ENCODE assay signal across 10 cellular contexts in the genomic region with DNA sequence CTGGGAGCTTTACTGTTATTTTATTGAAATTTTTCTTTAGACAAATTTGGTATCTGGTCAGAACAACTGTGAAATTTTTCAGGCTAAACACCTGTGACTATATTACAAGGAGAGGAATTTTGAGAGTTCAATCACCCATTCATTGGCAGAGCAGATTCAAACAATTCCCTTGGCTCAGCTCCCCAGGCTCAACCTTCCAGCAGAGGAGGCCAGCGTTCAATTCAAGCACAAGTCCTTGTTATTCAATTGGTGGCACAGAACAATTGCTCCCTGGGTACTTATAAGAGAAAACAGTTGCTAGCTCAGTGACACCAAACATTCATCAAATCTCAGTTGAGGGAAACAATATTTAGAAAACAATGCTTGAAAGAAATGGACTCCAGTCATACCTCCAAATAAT.
DNase-seq lines count a peak whose midpoint lies in the region; FAIRE-seq and TF ChIP-seq lines count a peak whose summit lies in the region.
"Had no signal": no experiment of that assay in that cellular context is flagged by ENCODE, and none has a peak within 500 bp of the region (broad histone marks: within the 10 kb centered on the region; RNA-seq: fewer than 3 reads in every experiment).

No MANE protein-coding gene starts in this region.

- H3K79me2 ChIP-seq in keratinocyte (ENCODE audit: control insufficient read depth, insufficient read depth, low read length), result no peaks in the 10 kb centered on the region
- no peaks in the 10 kb centered on the region for H3K79me2 ChIP-seq in Karpas-422 (ENCODE audit: low read length)

- dilution Hi-C loops in keratinocyte (cut with MboI; ENCODE audit: extremely low pct_ligation_motif_present, low sequenced_read_pairs), result no loop called here

- H3K4me1 ChIP-seq in HUES64 (ENCODE audit: insufficient read depth, low read length) (peaks cover 13% of the 10 kb centered on the region), keratinocyte (ENCODE audit: control insufficient read depth, extremely low read depth, insufficient read depth, low read length) (no peaks in the 10 kb centered on the region), Karpas-422 (ENCODE audit: low read length) (peaks cover 14% of the 10 kb centered on the region)

- H3K4me2 ChIP-seq in keratinocyte (ENCODE audit: control insufficient read depth, extremely low read depth, insufficient read depth, low read depth, low read length) (no peak overlapping the region), Karpas-422 (ENCODE audit: low read depth, low read length, poor library complexity, severe bottlenecking) (no peak overlapping the region)

- H3K9me2 ChIP-seq in Karpas-422 (replicated peaks; ENCODE audit: insufficient read depth, low read length), result no peaks in the 10 kb centered on the region

- H2AFZ ChIP-seq in keratinocyte (ENCODE audit: control insufficient read depth, low read length), result no peak overlapping the region
- H2AFZ ChIP-seq in Karpas-422 (ENCODE audit: low read length), result no peak overlapping the region

- no peaks in the 10 kb centered on the region for H3K9me3 ChIP-seq in HUES64 (ENCODE audit: insufficient read depth, low read depth, low read length)
- H3K9me3 ChIP-seq in WERI-Rb-1 (ENCODE audit: severe bottlenecking), result no peaks in the 10 kb centered on the region
- no peaks in the 10 kb centered on the region for H3K9me3 ChIP-seq in keratinocyte (ENCODE audit: control insufficient read depth, low read depth, low read length)
- no peaks in the 10 kb centered on the region for H3K9me3 ChIP-seq in Karpas-422 (ENCODE audit: low read length)
- H3K9me3 ChIP-seq: neutrophil had no signal

- H3K9me1 ChIP-seq in keratinocyte (ENCODE audit: control insufficient read depth, extremely low read depth, insufficient read depth, low read length), result no peaks in the 10 kb centered on the region

- WGBS in HUES64, result 4% methylated on average over 1 of the region's 1 CpG

- H3K36me3 ChIP-seq in HUES64 (ENCODE audit: insufficient read depth, low read length) (peaks cover 3% of the 10 kb centered on the region; the same call in 1 of the 2 replicates), WERI-Rb-1 (peaks cover 27% of the 10 kb centered on the region), keratinocyte (ENCODE audit: control insufficient read depth in 2 of 2, extremely low read depth in 1 of 2, insufficient read depth in 2 of 2, low read length in 2 of 2) (no peaks in the 10 kb centered on the region), Karpas-422 (ENCODE audit: insufficient read depth, low read length) (no peaks in the 10 kb centered on the region)

- FAIRE-seq in keratinocyte (lab: Jason Lieb, UNC), result no peak

- H3K27me3 ChIP-seq in HUES64 (ENCODE audit: insufficient read depth, low read length) (no peaks in the 10 kb centered on the region), WERI-Rb-1 (ENCODE audit: insufficient read depth, low read depth, severe bottlenecking) (no peaks in the 10 kb centered on the region), keratinocyte (ENCODE audit: control insufficient read depth, extremely low read depth, insufficient read depth, low read length) (no peaks in the 10 kb centered on the region), Karpas-422 (ENCODE audit: low read length) (no peaks in the 10 kb centered on the region)
- H3K27me3 ChIP-seq: neutrophil had no signal

- H3K27ac ChIP-seq in HUES64 (ENCODE audit: low read depth, low read length) (peak overlapping the region; percentile 22; the same call in 1 of the 2 replicates), WERI-Rb-1 (no peak overlapping the region), keratinocyte (ENCODE audit: control insufficient read depth, insufficient read depth, low read length) (no peak overlapping the region), Karpas-422 (ENCODE audit: low read length) (no peak overlapping the region)
- H3K27ac ChIP-seq: neutrophil had no signal

- no peak overlapping the region for H3K9ac ChIP-seq in HUES64 (ENCODE audit: low read depth, low read length)
- H3K9ac ChIP-seq in keratinocyte (ENCODE audit: control insufficient read depth, extremely low read depth, insufficient read depth, low read length), result no peak overlapping the region
- H3K9ac ChIP-seq in Karpas-422 (ENCODE audit: low read length), result no peak overlapping the region

- peak; percentile 16 for DNase-seq in DMS153 treated with DMSO at 0.1 percent for 48 hours (lab: John Stamatoyannopoulos, UW; ENCODE audit: unreplicated experiment)
- peak; percentile 36 for DNase-seq in WERI-Rb-1
- no peak for DNase-seq in keratinocyte (ENCODE audit: low read depth, low spot score)
- no peak for DNase-seq in NCI-H1048 (lab: John Stamatoyannopoulos, UW)
- no peak for DNase-seq in Karpas-422
- DNase-seq in islet precursor cell, result no peak
- no peak for DNase-seq in middle frontal gyrus (ENCODE audit: extremely low spot score, low spot score)
- DNase-seq: NK-92 treated with Interleukin-12 subunit alpha and Interleukin-12 subunit beta, amount 100 ng/mL, for 24 hours had no signal

- H3K4me3 ChIP-seq in HUES64 (ENCODE audit: low read length), result no peak overlapping the region
- H3K4me3 ChIP-seq in WERI-Rb-1 (ENCODE audit: low read depth, low read length), result no peak overlapping the region
- H3K4me3 ChIP-seq in keratinocyte (ENCODE audit: control insufficient read depth in 2 of 3, extremely low read depth in 1 of 3, insufficient read depth in 2 of 3, low read depth in 1 of 3, low read length in 3 of 3), result no peak overlapping the region
- H3K4me3 ChIP-seq in Karpas-422 (ENCODE audit: low read length), result no peak overlapping the region

- H4K20me1 ChIP-seq in keratinocyte (ENCODE audit: control insufficient read depth, extremely low read depth, insufficient read depth, low read length), result no peaks in the 10 kb centered on the region
- no peaks in the 10 kb centered on the region for H4K20me1 ChIP-seq in Karpas-422 (ENCODE audit: insufficient read depth, low read depth, low read length)

- peak; percentile 72 for TF ChIP-seq CTCF in WERI-Rb-1 (IDR thresholded peaks at IDR 0.05; ENCODE audit: low read depth, low read length)
- TF ChIP-seq CTCF in keratinocyte (optimal IDR thresholded peaks at IDR 0.05 in 1 of 3, IDR thresholded peaks at IDR 0.05 in 1 of 3, conservative IDR thresholded peaks at IDR 0.05 in 1 of 3; ENCODE audit: extremely low read depth in 1 of 3, insufficient read depth in 2 of 3, low read length in 3 of 3), result peak; percentile 31 to 64 (median 31)

Comparison
In these comparisons a context has a peak if more than half of its experiments do, and no peak if none do; other contexts are left out.
1. DNase-seq: peak in DMS153 treated with DMSO at 0.1 percent for 48 hours (single experiment) and WERI-Rb-1 (single experiment); none in keratinocyte (single experiment), NCI-H1048 (single experiment), Karpas-422 (single experiment), islet precursor cell (single experiment) and middle frontal gyrus (single experiment).